ENCODE assay signal across 22 cellular contexts in genomic region chr3:10285307-10285706, GRCh38. TPM values are rescaled to one million over a fixed set of nuclear protein-coding genes. Genes with fewer than 3 reads are reported as not detected.
DNase-seq lines count a peak whose midpoint lies in the region; ATAC-seq and TF ChIP-seq lines count a peak whose summit lies in the region.
"Had no signal": no experiment of that assay in that cellular context is flagged by ENCODE, and none has a peak within 500 bp of the region (broad histone marks: within the 10 kb centered on the region; RNA-seq: fewer than 3 reads in every experiment).

No MANE protein-coding gene starts in this region.

- peak overlapping the region; percentile 54 for H3K27ac Mint-ChIP-seq in activated CD4-positive, alpha-beta T cell treated with anti-CD3 and anti-CD28 coated beads, Interleukin-2, amount 10 ng/mL, durations not matched to agents 24 days and 14 days
- peak overlapping the region; percentile 70 for H3K27ac Mint-ChIP-seq in CD4-positive, alpha-beta T cell
- peak overlapping the region; percentile 87 for H3K27ac Mint-ChIP-seq in activated T-helper 17 cell treated with anti-CD3 and anti-CD28 coated beads, Interleukin-2, amount 50 U/mL, for 72 hours
- H3K27ac Mint-ChIP-seq in naive thymus-derived CD8-positive, alpha-beta T cell, result peak overlapping the region in 7 of 10 donors; percentile 1 to 92 (median 55)

- POLR2A ChIA-PET in CD4-positive, alpha-beta T cell (lab: Charles Lee), result interaction anchor here (0.6 to 1.0 kb wide), 2 partner anchors 43 to 79 kb away, joined by 3 to 4 read pairs; no protein-coding TSS in a partner anchor
- POLR2A ChIA-PET in naive thymus-derived CD8-positive, alpha-beta T cell (lab: Charles Lee), result interaction anchor here (0.8 kb wide), 1 partner anchor 86 kb away, joined by 4 read pairs; no protein-coding TSS in a partner anchor

- no peaks in the 10 kb centered on the region for H3K27me3 ChIP-seq in CD4-positive, alpha-beta T cell (ENCODE audit: control insufficient read depth, insufficient read depth, low read length)
- H3K27me3 ChIP-seq: gastrocnemius medialis, uterus had no signal

- H3K36me3 Mint-ChIP-seq in activated CD4-positive, alpha-beta T cell treated with anti-CD3 and anti-CD28 coated beads, Interleukin-2, amount 10 ng/mL, durations not matched to agents 24 days and 14 days (ENCODE audit: low read depth), result peaks cover 60% of the 10 kb centered on the region
- peaks cover 51% of the 10 kb centered on the region for H3K36me3 Mint-ChIP-seq in CD4-positive, alpha-beta T cell (ENCODE audit: low read depth)
- H3K36me3 Mint-ChIP-seq in activated T-helper 17 cell treated with anti-CD3 and anti-CD28 coated beads, Interleukin-2, amount 50 U/mL, for 72 hours (ENCODE audit: low read depth), result peaks cover 85% of the 10 kb centered on the region
- peaks cover 0 to 48% (median 1%) of the 10 kb centered on the region in 3 donors for H3K36me3 Mint-ChIP-seq in naive thymus-derived CD8-positive, alpha-beta T cell

- H3K4me1 Mint-ChIP-seq in activated CD4-positive, alpha-beta T cell treated with anti-CD3 and anti-CD28 coated beads, Interleukin-2, amount 10 ng/mL, durations not matched to agents 24 days and 14 days, result peaks cover 49% of the 10 kb centered on the region
- peaks cover 37% of the 10 kb centered on the region for H3K4me1 Mint-ChIP-seq in CD4-positive, alpha-beta T cell (ENCODE audit: low read depth)
- H3K4me1 Mint-ChIP-seq in activated T-helper 17 cell treated with anti-CD3 and anti-CD28 coated beads, Interleukin-2, amount 50 U/mL, for 72 hours, result peaks cover 35% of the 10 kb centered on the region
- peaks cover 13 to 30% (median 20%) of the 10 kb centered on the region in 4 donors for H3K4me1 Mint-ChIP-seq in naive thymus-derived CD8-positive, alpha-beta T cell
- H3K4me1 Mint-ChIP-seq: neural crest cell had no signal

- DNase-seq in activated CD4-positive, alpha-beta T cell treated with anti-CD3 and anti-CD28 coated beads, Interleukin-2, amount 10 ng/mL, durations not matched to agents 24 days and 14 days, result no peak
- no peak for DNase-seq in activated CD4-positive, alpha-beta T cell treated with anti-CD3 and anti-CD28 coated beads for 1 hour
- no peak for DNase-seq in CD4-positive, alpha-beta T cell
- DNase-seq in naive thymus-derived CD8-positive, alpha-beta T cell, result no peak
- no peak for DNase-seq in NCI-H748 (lab: John Stamatoyannopoulos, UW; ENCODE audit: unreplicated experiment)
- no peak for DNase-seq in epidermal melanocyte (ENCODE audit: insufficient read length, low spot score)
- no peak for DNase-seq in NCI-H2081 (lab: John Stamatoyannopoulos, UW)
- DNase-seq: C1 segment of cervical spinal cord, cortex of kidney, gastrocnemius medialis, GF-D8, H9, mesenchymal stem cell, NCI-H524 treated with DMSO at 0.1 percent for 48 hours, SHP77, uterus had no signal

- intact Hi-C loops in activated CD4-positive, alpha-beta T cell treated with anti-CD3 and anti-CD28 coated beads, Interleukin-2, amount 10 ng/mL, durations not matched to agents 24 days and 14 days (cut with micrococcal nuclease), result no loop called here
- intact Hi-C loops in CD4-positive, alpha-beta T cell (cut with DNase I, micrococcal nuclease), result loop anchor here (10.0 kb wide), 3 partner anchors 301 to 441 kb away; partner anchors contain the start of genes CRELD1 (in 1 of the 2), EMC3 (in 1 of the 2) and RPUSD3 (in 1 of the 2)

- H3K27me3 Mint-ChIP-seq in activated CD4-positive, alpha-beta T cell treated with anti-CD3 and anti-CD28 coated beads, Interleukin-2, amount 10 ng/mL, durations not matched to agents 24 days and 14 days, result no peaks in the 10 kb centered on the region
- no peaks in the 10 kb centered on the region for H3K27me3 Mint-ChIP-seq in CD4-positive, alpha-beta T cell
- no peaks in the 10 kb centered on the region for H3K27me3 Mint-ChIP-seq in activated T-helper 17 cell treated with anti-CD3 and anti-CD28 coated beads, Interleukin-2, amount 50 U/mL, for 72 hours
- no peaks in the 10 kb centered on the region for H3K27me3 Mint-ChIP-seq in naive thymus-derived CD8-positive, alpha-beta T cell

- no peak overlapping the region for H3K4me3 Mint-ChIP-seq in activated CD4-positive, alpha-beta T cell treated with anti-CD3 and anti-CD28 coated beads, Interleukin-2, amount 10 ng/mL, durations not matched to agents 24 days and 14 days
- no peak overlapping the region for H3K4me3 Mint-ChIP-seq in CD4-positive, alpha-beta T cell
- peak overlapping the region; percentile 65 for H3K4me3 Mint-ChIP-seq in activated T-helper 17 cell treated with anti-CD3 and anti-CD28 coated beads, Interleukin-2, amount 50 U/mL, for 72 hours
- H3K4me3 Mint-ChIP-seq in naive thymus-derived CD8-positive, alpha-beta T cell, result no peak overlapping the region
- H3K4me3 Mint-ChIP-seq: H9, neural crest cell, WTC11 had no signal

- TF ChIP-seq CTCF in CD4-positive, alpha-beta T cell (IDR thresholded peaks at IDR 0.05), result no peak

- CTCF ChIA-PET in CD4-positive, alpha-beta T cell (lab: Charles Lee), result interaction anchor here (0.5 to 4.5 kb wide), 3 partner anchors 22 to 353 kb away, joined by 3 to 18 read pairs (median 12); partner anchors contain the start of gene CRELD1

- H3K27ac ChIP-seq in CD4-positive, alpha-beta T cell (ENCODE audit: low read depth, low read length), result no peak overlapping the region
- H3K27ac ChIP-seq: A549, gastrocnemius medialis, uterus had no signal

- H3K9me3 Mint-ChIP-seq in activated CD4-positive, alpha-beta T cell treated with anti-CD3 and anti-CD28 coated beads, Interleukin-2, amount 10 ng/mL, durations not matched to agents 24 days and 14 days, result no peaks in the 10 kb centered on the region
- no peaks in the 10 kb centered on the region for H3K9me3 Mint-ChIP-seq in CD4-positive, alpha-beta T cell
- no peaks in the 10 kb centered on the region for H3K9me3 Mint-ChIP-seq in activated T-helper 17 cell treated with anti-CD3 and anti-CD28 coated beads, Interleukin-2, amount 50 U/mL, for 72 hours
- no peaks in the 10 kb centered on the region for H3K9me3 Mint-ChIP-seq in naive thymus-derived CD8-positive, alpha-beta T cell
- H3K9me3 Mint-ChIP-seq: H9, neural crest cell, WTC11 had no signal

- no peaks in the 10 kb centered on the region for H3K9me3 ChIP-seq in CD4-positive, alpha-beta T cell (ENCODE audit: control insufficient read depth, low read length)
- H3K9me3 ChIP-seq: A549, gastrocnemius medialis, uterus had no signal

- no peak for ATAC-seq in CD4-positive, alpha-beta T cell (ENCODE audit: poor library complexity)
- ATAC-seq in activated T-helper 17 cell treated with anti-CD3 and anti-CD28 coated beads, Interleukin-2, amount 50 U/mL, for 72 hours (replicated peaks), result no peak
- ATAC-seq in naive thymus-derived CD8-positive, alpha-beta T cell, result no peak
- ATAC-seq: A549, gastrocnemius medialis, WTC11 had no signal

RNA-seq across cellular contexts. Expression of gene GHRL, which starts 7.4 kb away (rescaled TPM):
- total RNA-seq in activated CD4-positive, alpha-beta T cell treated with anti-CD3 and anti-CD28 coated beads, Interleukin-2, amount 10 ng/mL, durations not matched to agents 24 days and 14 days, result 0.43 and 1.3 TPM in 2 replicates
- 1 to 10 TPM; 1.1 to 3.2 TPM for total RNA-seq in CD4-positive, alpha-beta T cell
- under 1 TPM; 0.34 to 0.58 TPM for total RNA-seq in activated T-helper 17 cell treated with anti-CD3 and anti-CD28 coated beads, Interleukin-2, amount 50 U/mL, for 72 hours
- total RNA-seq in naive thymus-derived CD8-positive, alpha-beta T cell, result 1 to 10 TPM; 1.3 to 1.4 TPM
- polyA plus RNA-seq in naive thymus-derived CD8-positive, alpha-beta T cell, result 1 to 10 TPM in 1 of 3 donors, under 1 TPM in 1, not detected in 1; 0.22 to 3.2 TPM
- total RNA-seq: gastrocnemius medialis, pulmonary artery endothelial cell, smooth muscle cell had no signal
- polyA plus RNA-seq: A549 had no signal

RNA-seq across cellular contexts. Expression of gene SEC13, which starts 35.6 kb away (rescaled TPM):
- total RNA-seq in activated CD4-positive, alpha-beta T cell treated with anti-CD3 and anti-CD28 coated beads, Interleukin-2, amount 10 ng/mL, durations not matched to agents 24 days and 14 days, result 128 and 131 TPM in 2 replicates
- total RNA-seq in CD4-positive, alpha-beta T cell, result 10 to 100 TPM; 81.1 to 86.5 TPM
- 100 to 1,000 TPM in 1 of 2 donors, 10 to 100 TPM in 1; 69.5 to 104 TPM for total RNA-seq in activated T-helper 17 cell treated with anti-CD3 and anti-CD28 coated beads, Interleukin-2, amount 50 U/mL, for 72 hours
- 10 to 100 TPM; 59.6 to 70.8 TPM for total RNA-seq in naive thymus-derived CD8-positive, alpha-beta T cell
- polyA plus RNA-seq in naive thymus-derived CD8-positive, alpha-beta T cell, result 100 to 1,000 TPM; 118 to 120 (median 118) TPM

RNA-seq across cellular contexts. Expression of gene TATDN2, which starts 37.0 kb away (rescaled TPM):
- 70.9 and 74.4 TPM in 2 replicates for total RNA-seq in activated CD4-positive, alpha-beta T cell treated with anti-CD3 and anti-CD28 coated beads, Interleukin-2, amount 10 ng/mL, durations not matched to agents 24 days and 14 days
- 10 to 100 TPM; 48.7 to 50.2 TPM for total RNA-seq in CD4-positive, alpha-beta T cell
- total RNA-seq in activated T-helper 17 cell treated with anti-CD3 and anti-CD28 coated beads, Interleukin-2, amount 50 U/mL, for 72 hours, result 10 to 100 TPM; 56.7 to 71.7 TPM
- 10 to 100 TPM; 68.1 to 71.1 TPM for total RNA-seq in naive thymus-derived CD8-positive, alpha-beta T cell
- polyA plus RNA-seq in naive thymus-derived CD8-positive, alpha-beta T cell, result 10 to 100 TPM; 11.5 to 20.9 (median 14.5) TPM
